1 cellular context compared by ENCODE assay signal in genomic region chr17:66567234-66568170, GRCh38.
TF ChIP-seq lines count a peak whose summit lies in the region.

No MANE protein-coding gene starts in this region.

TF ChIP-seq in HepG2, 621 proteins besides CTCF, POLR2A, EP300 and RAD21 (continued from another document and continues in another):
- TF ChIP-seq CEBPZ (IDR thresholded peaks at IDR 0.05; ENCODE audit: low read length) (no peak), E2F1 (CRISPR knock-in tag; IDR thresholded peaks at IDR 0.05) (no peak), ZFP90 (CRISPR knock-in tag; IDR thresholded peaks at IDR 0.05; ENCODE audit: borderline replicate concordance) (peak; percentile 74; the same call in 1 of the 2 replicates), SIX1 (CRISPR knock-in tag; IDR thresholded peaks at IDR 0.05; ENCODE audit: borderline replicate concordance) (no peak), ZNF260 (CRISPR knock-in tag; IDR thresholded peaks at IDR 0.05; ENCODE audit: borderline replicate concordance, low read depth) (no peak), TARDBP (CRISPR knock-in tag; IDR thresholded peaks at IDR 0.05) (0 out of 2 replicates have a peak, but pooled peaks have one; percentile 20), TFE3 (CRISPR knock-in tag; IDR thresholded peaks at IDR 0.05) (no peak; the same call in 1 of the 2 replicates), SNAPC4 (CRISPR knock-in tag; IDR thresholded peaks at IDR 0.05) (no peak), ZNF142 (CRISPR knock-in tag; IDR thresholded peaks at IDR 0.05) (no peak), ZNF335 (CRISPR knock-in tag; IDR thresholded peaks at IDR 0.05) (0 out of 2 replicates have a peak, but pooled peaks have one; percentile 61), NR2F6 (IDR thresholded peaks at IDR 0.05) (no peak), NR2F6 (CRISPR knock-in tag; IDR thresholded peaks at IDR 0.05) (0 out of 2 replicates have a peak, but pooled peaks have one; percentile 37), ZNF800 (CRISPR knock-in tag; IDR thresholded peaks at IDR 0.05) (no peak), FOSL2 (CRISPR knock-in tag; IDR thresholded peaks at IDR 0.05) (peak; percentile 71), SMYD3 (CRISPR knock-in tag; IDR thresholded peaks at IDR 0.05) (no peak), FOXO1 (CRISPR knock-in tag; IDR thresholded peaks at IDR 0.05) (peak; percentile 67; the same call in 1 of the 2 replicates), DR1 (CRISPR knock-in tag; IDR thresholded peaks at IDR 0.05) (no peak), ZNF275 (CRISPR knock-in tag; IDR thresholded peaks at IDR 0.05; ENCODE audit: borderline replicate concordance) (no peak; the same call in 1 of the 2 replicates), HOXA3 (CRISPR knock-in tag; IDR thresholded peaks at IDR 0.05) (peak; percentile 84), RFX3 (CRISPR knock-in tag; IDR thresholded peaks at IDR 0.05) (peak; percentile 14; the same call in 1 of the 2 replicates), POGZ (CRISPR knock-in tag; IDR thresholded peaks at IDR 0.05) (peak; percentile 51; the same call in 1 of the 2 replicates), KLF11 (CRISPR knock-in tag; IDR thresholded peaks at IDR 0.05) (peak; percentile 68; the same call in 1 of the 2 replicates), ZFP91 (CRISPR knock-in tag; IDR thresholded peaks at IDR 0.05; ENCODE audit: borderline replicate concordance) (0 out of 2 replicates have a peak, but pooled peaks have one; percentile 19), ZNF430 (CRISPR knock-in tag; IDR thresholded peaks at IDR 0.05) (0 out of 2 replicates have a peak, but pooled peaks have one; percentile 38), HINFP (CRISPR knock-in tag; IDR thresholded peaks at IDR 0.05; ENCODE audit: low read depth) (0 out of 2 replicates have a peak, but pooled peaks have one; percentile 32), ZNF773 (CRISPR knock-in tag; IDR thresholded peaks at IDR 0.05; ENCODE audit: borderline replicate concordance) (0 out of 2 replicates have a peak, but pooled peaks have one; percentile 25), ZNF101 (CRISPR knock-in tag; IDR thresholded peaks at IDR 0.05; ENCODE audit: borderline replicate concordance, low read depth) (no peak)
